ENCODE assay signal across 1 cellular context in genomic region chr6:53064726-53065265, GRCh38.
TF ChIP-seq lines count a peak whose summit lies in the region.

No MANE protein-coding gene starts in this region.

TF ChIP-seq in HepG2, 621 proteins besides CTCF, POLR2A, EP300 and RAD21 (continued from another document and continues in another):
- TF ChIP-seq ZUFSP (CRISPR knock-in tag; IDR thresholded peaks at IDR 0.05; ENCODE audit: borderline replicate concordance) (no peak), ZNF10 (CRISPR knock-in tag; IDR thresholded peaks at IDR 0.05; ENCODE audit: borderline replicate concordance, low read depth) (no peak), PRDM4 (CRISPR knock-in tag; IDR thresholded peaks at IDR 0.05; ENCODE audit: borderline replicate concordance) (no peak), TBL1XR1 (IDR thresholded peaks at IDR 0.05; ENCODE audit: borderline replicate concordance, low read length, partially characterized antibody) (peak; percentile 27), ARID2 (CRISPR knock-in tag; IDR thresholded peaks at IDR 0.05; ENCODE audit: borderline replicate concordance) (no peak), GPBP1L1 (CRISPR knock-in tag; IDR thresholded peaks at IDR 0.05) (no peak), ZZZ3 (CRISPR knock-in tag; IDR thresholded peaks at IDR 0.05; ENCODE audit: borderline replicate concordance) (no peak), MTA1 (CRISPR knock-in tag; IDR thresholded peaks at IDR 0.05; ENCODE audit: borderline replicate concordance) (no peak), ZNF503 (CRISPR knock-in tag; IDR thresholded peaks at IDR 0.05) (no peak), ZSCAN12 (CRISPR knock-in tag; IDR thresholded peaks at IDR 0.05) (0 out of 2 replicates have a peak, but pooled peaks have one; percentile 2), PCBP1 (IDR thresholded peaks at IDR 0.05; ENCODE audit: borderline replicate concordance, low read depth, low read length) (peak; percentile 17; the same call in 1 of the 2 replicates), AHDC1 (CRISPR knock-in tag; IDR thresholded peaks at IDR 0.05; ENCODE audit: borderline replicate concordance) (no peak), KDM2A (CRISPR knock-in tag; IDR thresholded peaks at IDR 0.05; ENCODE audit: borderline replicate concordance, low read depth) (no peak), ATF7 (IDR thresholded peaks at IDR 0.05) (no peak), ATF7 (CRISPR knock-in tag; IDR thresholded peaks at IDR 0.05) (0 out of 2 replicates have a peak, but pooled peaks have one; percentile 6), KDM5B (CRISPR knock-in tag; IDR thresholded peaks at IDR 0.05; ENCODE audit: borderline replicate concordance) (no peak), ZNF280D (CRISPR knock-in tag; IDR thresholded peaks at IDR 0.05) (no peak), AKNA (CRISPR knock-in tag; IDR thresholded peaks at IDR 0.05; ENCODE audit: borderline replicate concordance) (no peak), BRF2 (CRISPR knock-in tag; IDR thresholded peaks at IDR 0.05) (no peak), ZNF639 (CRISPR knock-in tag; conservative IDR thresholded peaks at IDR 0.05) (no peak), ATF2 (CRISPR knock-in tag; IDR thresholded peaks at IDR 0.05) (no peak), ZNF709 (CRISPR knock-in tag; IDR thresholded peaks at IDR 0.05) (no peak), RELA (CRISPR knock-in tag; IDR thresholded peaks at IDR 0.05) (no peak)
